27 cellular contexts compared by ENCODE assay signal in the genomic region with DNA sequence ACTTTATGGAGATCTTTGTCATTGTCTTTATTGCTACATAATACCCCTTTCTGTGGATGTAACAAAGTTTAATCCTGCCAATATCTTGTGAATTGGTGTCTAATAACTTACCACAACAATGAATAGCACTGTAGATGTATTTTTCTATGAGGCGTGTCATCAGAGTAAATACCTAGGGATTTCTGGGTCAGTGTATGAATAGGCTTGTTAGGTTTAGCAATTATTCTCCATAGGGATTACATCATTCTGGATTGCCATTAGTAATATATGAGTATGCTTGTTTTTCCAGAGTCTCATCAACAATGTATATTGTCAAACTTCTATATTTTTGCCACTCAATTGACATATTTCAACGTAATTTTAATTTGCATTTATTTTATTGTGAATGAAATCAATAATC.
"Had no signal": no experiment of that assay in that cellular context is flagged by ENCODE, and none has a peak within 500 bp of the region (broad histone marks: within the 10 kb centered on the region; RNA-seq: fewer than 3 reads in every experiment).

No MANE protein-coding gene starts in this region.

- H3K9me3 Mint-ChIP-seq: nephron, neural crest cell had no signal

- H3K36me3 ChIP-seq: left lung, lower lobe of right lung, right atrium auricular region, suprapubic skin, thoracic aorta, tibial artery, upper lobe of right lung had no signal

- H3K27me3 Mint-ChIP-seq: progenitor cell of endocrine pancreas; stimulated activated naive CD8-positive, alpha-beta T cell treated with anti-CD3 and anti-CD28 coated beads, Interleukin-15, Interleukin-2, amounts not matched to agents 100 ng/mL and 50 ng/mL, for 24 hours had no signal

- H3K4me1 Mint-ChIP-seq: naive thymus-derived CD8-positive, alpha-beta T cell; nephron; neural crest cell had no signal

- H3K27ac Mint-ChIP-seq: naive thymus-derived CD8-positive, alpha-beta T cell; nephron; progenitor cell of endocrine pancreas; stimulated activated naive CD8-positive, alpha-beta T cell treated with anti-CD3 and anti-CD28 coated beads, Interleukin-15, Interleukin-2, amounts not matched to agents 100 ng/mL and 50 ng/mL, for 24 hours had no signal

- ATAC-seq: left colon; left lung; lower lobe of right lung; naive thymus-derived CD8-positive, alpha-beta T cell; sciatic nerve; upper lobe of right lung had no signal

- H3K27me3 ChIP-seq: left lung, right atrium auricular region, suprapubic skin, tibial artery, upper lobe of right lung had no signal

- H3K4me3 ChIP-seq: left lung, lower lobe of right lung, right atrium auricular region, skin epidermis, suprapubic skin, thoracic aorta, tibial artery, upper lobe of right lung had no signal

- H3K4me3 Mint-ChIP-seq: naive thymus-derived CD8-positive, alpha-beta T cell; nephron; neural crest cell; stimulated activated naive CD8-positive, alpha-beta T cell treated with anti-CD3 and anti-CD28 coated beads, Interleukin-15, Interleukin-2, amounts not matched to agents 100 ng/mL and 50 ng/mL, for 24 hours had no signal

- H3K36me3 Mint-ChIP-seq: naive thymus-derived CD8-positive, alpha-beta T cell had no signal

- DNase-seq: hippocampal formation; left colon; left lung; lower lobe of right lung; mammary epithelial cell; mesenchymal stem cell; naive thymus-derived CD8-positive, alpha-beta T cell; nucleus accumbens; stimulated activated CD4-positive, alpha-beta T cell treated with anti-CD3 and anti-CD28 coated beads, Interleukin-12 subunit alpha, Interleukin-12 subunit beta, amount 100 ng/mL, for 4 hours; stimulated activated CD4-positive, alpha-beta T cell treated with anti-CD3 and anti-CD28 coated beads, Interleukin-15, amount 100 ng/mL, for 24 hours; stimulated activated CD4-positive, alpha-beta T cell treated with anti-CD3 and anti-CD28 coated beads, Interleukin-2, amount 100 ng/mL, for 24 hours; stimulated activated CD4-positive, alpha-beta T cell treated with anti-CD3 and anti-CD28 coated beads, Interleukin-4, amount 100 ng/mL, for 1 hour; stimulated activated naive CD4-positive, alpha-beta T cell; tibial artery; trophoblast cell; upper lobe of right lung had no signal

- FAIRE-seq: keratinocyte, urothelium cell line had no signal
